9 cellular contexts compared by ENCODE assay signal in genomic region chr22:50544078-50544745, GRCh38. TPM values are rescaled to one million over a fixed set of nuclear protein-coding genes. Genes with fewer than 3 reads are reported as not detected.
A peak's percentile ranks its signal among the peaks of the same experiment; 100 is the strongest.
DNase-seq lines count a peak whose midpoint lies in the region; ATAC-seq and TF ChIP-seq lines count a peak whose summit lies in the region.
"Had no signal": no experiment of that assay in that cellular context is flagged by ENCODE, and none has a peak within 500 bp of the region (broad histone marks: within the 10 kb centered on the region; RNA-seq: fewer than 3 reads in every experiment).

No MANE protein-coding gene starts in this region.

- WGBS in SK-N-SH (ENCODE audit: low lambda C conversion rate) = 67% methylated on average over 18 of the region's 52 CpGs
- 4 to 9% (median 5%) methylated on average over 27 to 52 of the region's 52 CpGs for WGBS in heart left ventricle, 4 donors

- no peaks in the 10 kb centered on the region for H3K9me3 ChIP-seq in SK-N-SH
- H3K9me3 ChIP-seq in PC-9 (ENCODE audit: insufficient read depth, low read depth) = no peaks in the 10 kb centered on the region
- no peaks in the 10 kb centered on the region for H3K9me3 ChIP-seq in heart left ventricle

- TF ChIP-seq CTCF in SK-N-SH (IDR thresholded peaks at IDR 0.05) (no peak), PC-9 (conservative IDR thresholded peaks at IDR 0.05) (peak; percentile 72), heart left ventricle (IDR thresholded peaks at IDR 0.05) (peak; percentile 30 to 76 (median 60))

- H2AFZ ChIP-seq in SK-N-SH (ENCODE audit: low read depth) (no peak overlapping the region), PC-9 (peak overlapping the region; percentile 69)

- H3K36me3 Mint-ChIP-seq in activated naive CD4-positive, alpha-beta T cell treated with anti-CD3 and anti-CD28 coated beads, Interleukin-2, amount 50 U/mL, for 24 hours = no peaks in the 10 kb centered on the region

- CTCF ChIA-PET in SK-N-SH (lab: Yijun Ruan, JAX) = interaction anchor here (1.1 to 4.9 kb wide), 4 partner anchors 8 to 19 kb away, joined by 4 to 31 read pairs (median 6); partner anchors contain the start of genes SCO2 and SYCE3
- CTCF ChIA-PET in PC-9 (lab: Charles Lee) = interaction anchor here (0.6 kb wide), 1 partner anchor 18 kb away, joined by 3 read pairs; no protein-coding TSS in a partner anchor

- no peak overlapping the region for H3K27ac ChIP-seq in SK-N-SH (ENCODE audit: low read depth in 2 of 2, low read length in 1 of 2)
- H3K27ac ChIP-seq in PC-9 = peak overlapping the region; percentile 75
- H3K27ac ChIP-seq in heart left ventricle = peak overlapping the region in 4 of 12 donors; percentile 1 to 98 (median 36)

- no peaks in the 10 kb centered on the region for H4K20me1 ChIP-seq in SK-N-SH (ENCODE audit: insufficient read depth)
- H4K20me1 ChIP-seq in PC-9 (ENCODE audit: insufficient read depth) = no peaks in the 10 kb centered on the region

- no peaks in the 10 kb centered on the region for H3K27me3 ChIP-seq in SK-N-SH (ENCODE audit: insufficient read depth)
- no peaks in the 10 kb centered on the region for H3K27me3 ChIP-seq in PC-9 (ENCODE audit: insufficient read depth, low read depth)
- peaks cover 20 to 55% (median 25%) of the 10 kb centered on the region in 9 donors for H3K27me3 ChIP-seq in heart left ventricle

- no peak overlapping the region for H3K4me3 ChIP-seq in SK-N-SH (ENCODE audit: low read depth in 2 of 2, low read length in 1 of 2)
- H3K4me3 ChIP-seq in PC-9 = peak overlapping the region; percentile 30; the same call in 1 of the 2 replicates
- peak overlapping the region in 10 of 12 donors; percentile 26 to 54 (median 40) for H3K4me3 ChIP-seq in heart left ventricle
- H3K4me3 ChIP-seq in skeletal muscle cell (ENCODE audit: low read depth, low read length) = peak overlapping the region; percentile 27

- H3K4me1 ChIP-seq in SK-N-SH (ENCODE audit: control insufficient read depth in 1 of 2, insufficient read depth in 2 of 2, low read depth in 1 of 2, low read length in 1 of 2) (peaks cover 6 to 9% of the 10 kb centered on the region in 2 experiments; a peak in 2 of 4 replicates), PC-9 (replicated peaks; ENCODE audit: insufficient read depth) (peaks cover 67% of the 10 kb centered on the region), heart left ventricle (peaks cover 0 to 88% (median 24%) of the 10 kb centered on the region in 12 donors)

- ATAC-seq in SK-N-SH treated with all-trans-retinoic acid at 6 μM for 48 hours (no peak), heart left ventricle (peak in 3 of 4 donors; percentile 58 to 64 (median 62)), HG02798 (IDR thresholded peaks at IDR 0.05; ENCODE audit: poor library complexity, unreplicated experiment) (no peak), GM21825 (IDR thresholded peaks at IDR 0.05; ENCODE audit: unreplicated experiment) (no peak)

- H3K4me1 Mint-ChIP-seq in activated naive CD4-positive, alpha-beta T cell treated with anti-CD3 and anti-CD28 coated beads, Interleukin-2, amount 50 U/mL, for 24 hours = peaks cover 50% of the 10 kb centered on the region

- H3K4me2 ChIP-seq in SK-N-SH (no peak overlapping the region), PC-9 (peak overlapping the region; percentile 71)

- no peaks in the 10 kb centered on the region for H3K9me3 Mint-ChIP-seq in activated naive CD4-positive, alpha-beta T cell treated with anti-CD3 and anti-CD28 coated beads, Interleukin-2, amount 50 U/mL, for 24 hours

- TF ChIP-seq POLR2A in heart left ventricle (IDR thresholded peaks at IDR 0.05) = no peak

- peak overlapping the region; percentile 63 for H3K4me3 Mint-ChIP-seq in activated naive CD4-positive, alpha-beta T cell treated with anti-CD3 and anti-CD28 coated beads, Interleukin-2, amount 50 U/mL, for 24 hours

- no peak overlapping the region for H3K9ac ChIP-seq in SK-N-SH

- POLR2A ChIA-PET in SK-N-SH (lab: Yijun Ruan, JAX) (interaction anchor here (1.6 to 2.3 kb wide), 2 partner anchors 18 to 19 kb away, joined by 5 to 7 read pairs; partner anchors contain the start of genes SCO2 and SYCE3), PC-9 (lab: Charles Lee; ENCODE audit: unreplicated experiment) (no interaction called here)

- H3K79me2 ChIP-seq in SK-N-SH (ENCODE audit: insufficient read depth) (no peaks in the 10 kb centered on the region), PC-9 (ENCODE audit: low read depth) (no peaks in the 10 kb centered on the region)

- intact Hi-C loops in PC-9 (cut with micrococcal nuclease; ENCODE audit: unreplicated experiment) = no loop called here
- intact Hi-C loops in heart left ventricle (cut with DNase I) = loop anchor here in 2 of 10 donors (5.0 to 10.0 kb wide), 2 partner anchors 71 to 78 kb away; no protein-coding TSS in a partner anchor

- no TSS peak for BruUV-seq in PC-9 (replicated peaks; lab: Mats Ljungman, UMichigan)

- TF ChIP-seq RAD21 in SK-N-SH (IDR thresholded peaks at IDR 0.05; ENCODE audit: low read length) = no peak

- H3K36me3 ChIP-seq in SK-N-SH (replicated peaks in 1 of 2; ENCODE audit: control insufficient read depth in 1 of 2, insufficient read depth in 2 of 2, low read length in 1 of 2) (no peaks in the 10 kb centered on the region), PC-9 (ENCODE audit: low read depth) (no peaks in the 10 kb centered on the region), heart left ventricle (no peaks in the 10 kb centered on the region)

- H3K9me2 ChIP-seq in SK-N-SH = no peaks in the 10 kb centered on the region
- no peaks in the 10 kb centered on the region for H3K9me2 ChIP-seq in PC-9 (ENCODE audit: insufficient read depth)

- no peak for TF ChIP-seq EP300 in SK-N-SH (IDR thresholded peaks at IDR 0.05; ENCODE audit: borderline replicate concordance in 1 of 2, low read depth in 1 of 2, low read length in 1 of 2)

- no peaks in the 10 kb centered on the region for H3K27me3 Mint-ChIP-seq in activated naive CD4-positive, alpha-beta T cell treated with anti-CD3 and anti-CD28 coated beads, Interleukin-2, amount 50 U/mL, for 24 hours

- DNase-seq in SK-N-SH = peak; percentile 83
- DNase-seq in PC-9 = peak; percentile 74 to 82
- DNase-seq in heart left ventricle = peak; percentile 79 to 93 (median 84)
- DNase-seq in skeletal muscle cell (ENCODE audit: low read depth) = no peak

- peak overlapping the region; percentile 79 for H3K27ac Mint-ChIP-seq in activated naive CD4-positive, alpha-beta T cell treated with anti-CD3 and anti-CD28 coated beads, Interleukin-2, amount 50 U/mL, for 24 hours

- peaks cover 7% of the 10 kb centered on the region for H3F3A ChIP-seq in SK-N-SH (replicated peaks; ENCODE audit: insufficient read depth)
- H3F3A ChIP-seq in PC-9 (ENCODE audit: insufficient read depth, low read depth) = peaks cover 58% of the 10 kb centered on the region

TF ChIP-seq in SK-N-SH treated with all-trans-retinoic acid at 6 μM for 48 hours, 23 proteins besides CTCF, POLR2A, EP300 and RAD21 (continues in another document):
- no peak for TF ChIP-seq ZNF70 (CRISPR knock-in tag; IDR thresholded peaks at IDR 0.05)
- TF ChIP-seq TSHZ2 (CRISPR knock-in tag; IDR thresholded peaks at IDR 0.05) = no peak
- TF ChIP-seq SNAI2 (CRISPR knock-in tag; IDR thresholded peaks at IDR 0.05) = no peak
- no peak for TF ChIP-seq ZNF8 (CRISPR knock-in tag; IDR thresholded peaks at IDR 0.05)

RNA-seq across cellular contexts. Expression of gene KLHDC7B, which starts 1.5 kb away (rescaled TPM):
- 0.03 and 0.07 TPM in 2 replicates for polyA plus RNA-seq in SK-N-SH (2012; rRNA removed)
- polyA plus RNA-seq in SK-N-SH (2012; cell fraction: cytosol; rRNA removed) = 0.01 and 0.03 TPM in 2 replicates
- 0.37 and 0.38 TPM in 2 replicates for polyA plus RNA-seq in SK-N-SH (2012; cell fraction: nucleus; rRNA removed)
- total RNA-seq in PC-9 (2021) = 0.72 and 4.7 TPM in 2 replicates
- 1 to 10 TPM in 1 of 9 donors, under 1 TPM in 3, not detected in 5; 0.08 to 1.3 (median 0.14) TPM for total RNA-seq in heart left ventricle
- under 1 TPM in 1 of 2 donors, not detected in 1; 0.08 TPM for polyA plus RNA-seq in heart left ventricle
- total RNA-seq: pulmonary artery endothelial cell had no signal

RNA-seq across cellular contexts. Expression of gene TYMP, which starts 14.4 kb away (rescaled TPM):
- polyA plus RNA-seq in SK-N-SH (2012; rRNA removed) (1.1 and 1.7 TPM in 2 replicates), heart left ventricle (10 to 100 TPM; 11.8 to 45.1 TPM)
- polyA plus RNA-seq in SK-N-SH (2012; cell fraction: cytosol; rRNA removed) = 0.45 and 0.62 TPM in 2 replicates
- 5.0 and 11.0 TPM in 2 replicates for polyA plus RNA-seq in SK-N-SH (2012; cell fraction: nucleus; rRNA removed)
- total RNA-seq in PC-9 (2021) (5.9 and 16.5 TPM in 2 replicates), heart left ventricle (100 to 1,000 TPM in 1 of 9 donors, 10 to 100 TPM in 6, 1 to 10 TPM in 2; 8.3 to 198 (median 21.7) TPM)

RNA-seq across cellular contexts. Expression of gene SYCE3, which starts 18.5 kb away (rescaled TPM):
- polyA plus RNA-seq in SK-N-SH (2012; rRNA removed) (2.1 and 3.6 TPM in 2 replicates), heart left ventricle (not detected)
- polyA plus RNA-seq in SK-N-SH (2012; cell fraction: cytosol; rRNA removed) = 4.5 and 6.4 TPM in 2 replicates
- polyA plus RNA-seq in SK-N-SH (2012; cell fraction: nucleus; rRNA removed) = 0.91 and 1.9 TPM in 2 replicates
- total RNA-seq in PC-9 (2021) (not detected in 2 replicates), heart left ventricle (not detected)
- total RNA-seq: pulmonary artery endothelial cell had no signal

RNA-seq across cellular contexts. Expression of gene SCO2, which starts 18.8 kb away (rescaled TPM):
- polyA plus RNA-seq in SK-N-SH (2012; rRNA removed) (3.2 and 4.0 TPM in 2 replicates), heart left ventricle (1 to 10 TPM in 1 of 2 donors, not detected in 1; 2.0 TPM)
- polyA plus RNA-seq in SK-N-SH (2012; cell fraction: cytosol; rRNA removed) = 0.82 and 1.5 TPM in 2 replicates
- 2.6 and 2.9 TPM in 2 replicates for polyA plus RNA-seq in SK-N-SH (2012; cell fraction: nucleus; rRNA removed)
- total RNA-seq in PC-9 (2021) (3.0 and 6.1 TPM in 2 replicates), heart left ventricle (1 to 10 TPM in 2 of 9 donors, under 1 TPM in 2, not detected in 5; 0.67 to 2.6 (median 0.94) TPM)

RNA-seq across cellular contexts. Expression of gene CPT1B, which starts 34.0 kb away (rescaled TPM):
- polyA plus RNA-seq in SK-N-SH (2012; rRNA removed) = 33.2 and 40.4 TPM in 2 replicates
- 5.1 and 6.8 TPM in 2 replicates for polyA plus RNA-seq in SK-N-SH (2012; cell fraction: cytosol; rRNA removed)
- 298 and 342 TPM in 2 replicates for polyA plus RNA-seq in SK-N-SH (2012; cell fraction: nucleus; rRNA removed)
- 66.2 and 72.2 TPM in 2 replicates for total RNA-seq in PC-9 (2021)
- 100 to 1,000 TPM; 115 to 467 (median 306) TPM for total RNA-seq in heart left ventricle
- 100 to 1,000 TPM in 1 of 2 donors, 10 to 100 TPM in 1; 51.4 to 267 TPM for polyA plus RNA-seq in heart left ventricle

Comparison
In these comparisons a context has a peak if more than half of its experiments do, and no peak if none do; other contexts are left out.
1. H3K4me3 ChIP-seq: peak in PC-9 (single experiment), heart left ventricle (10 of 12) and skeletal muscle cell (single experiment); none in SK-N-SH (0 of 2).
2. ATAC-seq: peak in heart left ventricle (3 of 4); none in SK-N-SH treated with all-trans-retinoic acid at 6 μM for 48 hours (single experiment), HG02798 (single experiment) and GM21825 (single experiment).